1 cellular context compared by ENCODE assay signal in the genomic region with DNA sequence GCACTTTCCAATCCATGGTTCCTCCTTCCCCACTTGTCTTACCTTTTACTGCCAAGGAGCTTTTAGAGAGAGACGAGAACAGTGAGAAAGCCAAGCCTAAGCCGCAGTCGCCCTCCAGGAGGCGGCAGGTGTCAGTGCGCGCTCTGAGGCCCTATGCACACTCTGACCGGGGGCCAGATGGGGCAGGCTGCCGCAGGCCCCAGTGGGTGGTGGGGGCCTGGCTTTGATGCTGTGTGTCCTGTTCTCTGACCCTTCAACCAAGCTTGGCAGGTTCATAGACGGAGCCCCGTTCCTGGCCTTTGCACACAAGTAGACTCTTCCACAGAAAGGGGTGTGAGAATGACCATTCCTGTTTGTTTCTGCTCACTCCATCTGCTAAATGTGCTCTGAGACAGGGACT.
TF ChIP-seq lines count a peak whose summit lies in the region.

No MANE protein-coding gene starts in this region.

TF ChIP-seq in GM23338, 12 proteins besides CTCF, POLR2A, EP300 and RAD21 (continued from another document):
- TF ChIP-seq ZNF114 (CRISPR knock-in tag; IDR thresholded peaks at IDR 0.05) = no peak
- TF ChIP-seq EZH2phosphoT487 (IDR thresholded peaks at IDR 0.05; ENCODE audit: unreplicated experiment) = no peak
